In the genomic region with DNA sequence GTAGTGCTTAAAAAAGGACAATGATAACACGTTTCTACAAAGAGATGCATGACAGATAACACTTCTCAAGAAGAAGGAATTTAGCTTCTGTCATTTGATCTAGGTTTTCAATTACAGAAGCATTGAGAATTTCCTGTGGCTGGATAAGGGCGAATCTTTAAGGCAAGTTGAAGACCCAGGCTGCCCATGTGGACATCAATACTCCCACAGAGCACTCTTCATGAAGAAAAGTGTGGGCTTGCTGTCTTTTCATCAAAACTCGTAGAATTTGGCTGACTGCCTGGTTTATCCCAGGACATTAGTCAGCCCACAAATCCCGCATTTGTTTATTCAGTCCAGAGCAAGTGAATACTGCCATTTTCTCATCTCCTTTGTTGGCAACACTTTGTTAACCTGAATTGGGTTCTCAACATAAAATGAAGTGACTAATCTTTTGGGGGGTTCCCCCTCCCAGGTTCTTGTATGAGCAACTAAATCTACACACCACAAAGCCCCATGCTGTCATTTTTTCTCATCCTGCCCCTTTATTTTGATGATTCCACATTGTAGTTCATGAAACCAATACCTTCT, we compare ENCODE assay signal across 8 cellular contexts. TPM values are rescaled to one million over a fixed set of nuclear protein-coding genes. Genes with fewer than 3 reads are reported as not detected.
DNase-seq lines count a peak whose midpoint lies in the region; ATAC-seq, FAIRE-seq and TF ChIP-seq lines count a peak whose summit lies in the region.

No MANE protein-coding gene starts in this region.

- DNase-seq in GM19239 (ENCODE audit: insufficient read length, low spot score) (no peak), NCI-H2107 (lab: John Stamatoyannopoulos, UW) (peak; percentile 27), chondrocyte (ENCODE audit: low spot score) (no peak), sciatic nerve (ENCODE audit: low spot score) (no peak), left lobe of liver (ENCODE audit: low spot score) (no peak), GM12892 (ENCODE audit: insufficient read length) (no peak), immature natural killer cell (no peak)
- no peak for DNase-seq in effector CD8-positive, alpha-beta T cell (lab: John Stamatoyannopoulos, UW)

- intact Hi-C loops in sciatic nerve (cut with DNase I), result no loop called here

- no peak for TF ChIP-seq POLR2A in GM12892 (IDR thresholded peaks at IDR 0.05; ENCODE audit: low read depth, low read length)

- ATAC-seq in sciatic nerve, result peak; percentile 62
- ATAC-seq in left lobe of liver, result no peak

- H3K9me3 Mint-ChIP-seq in chondrocyte (ENCODE audit: low read depth) (no peaks in the 10 kb centered on the region), immature natural killer cell (no peaks in the 10 kb centered on the region)

- FAIRE-seq in GM19239 (lab: Jason Lieb, UNC) (peak; percentile 8), GM12892 (lab: Jason Lieb, UNC) (no peak)

- TF ChIP-seq CTCF in chondrocyte (IDR thresholded peaks at IDR 0.05), result no peak

- H3K27me3 Mint-ChIP-seq in chondrocyte (ENCODE audit: low read depth) (no peaks in the 10 kb centered on the region), immature natural killer cell (ENCODE audit: low read depth in 3 of 3) (peaks cover 0 to 5% (median 4%) of the 10 kb centered on the region in 3 donors)

- peaks cover 1% of the 10 kb centered on the region for H3K36me3 Mint-ChIP-seq in chondrocyte (ENCODE audit: low read depth)
- peaks cover 0 to 8% (median 6%) of the 10 kb centered on the region in 3 donors for H3K36me3 Mint-ChIP-seq in immature natural killer cell

- no peak overlapping the region for H3K4me3 Mint-ChIP-seq in chondrocyte (ENCODE audit: unreplicated experiment)
- H3K4me3 Mint-ChIP-seq in immature natural killer cell, result no peak overlapping the region

- H3K4me1 Mint-ChIP-seq in chondrocyte (ENCODE audit: low read depth), result peaks cover 46% of the 10 kb centered on the region
- peaks cover 14 to 18% of the 10 kb centered on the region in 2 donors for H3K4me1 Mint-ChIP-seq in immature natural killer cell

- H3K27ac Mint-ChIP-seq in chondrocyte (ENCODE audit: unreplicated experiment), result peak overlapping the region; percentile 87
- no peak overlapping the region for H3K27ac Mint-ChIP-seq in immature natural killer cell

RNA-seq across cellular contexts. Expression of a gene that starts 43.4 kb away (rescaled TPM):
- 247 to 252 TPM (median 247 TPM) in 3 replicates for total RNA-seq in chondrocyte
- 4.0 TPM for total RNA-seq in sciatic nerve
- total RNA-seq in left lobe of liver, result 0.93 TPM
- polyA plus RNA-seq in GM12892 (2012; ENCODE audit: missing spikeins), result 0.11 TPM
- under 1 TPM in 2 of 3 donors, not detected in 1; 0.40 to 0.50 TPM for polyA plus RNA-seq in immature natural killer cell

RNA-seq across cellular contexts. Expression of a gene that starts 57.9 kb away (rescaled TPM):
- 3.2 to 7.5 TPM (median 3.5 TPM) in 3 replicates for total RNA-seq in chondrocyte
- total RNA-seq in sciatic nerve, result 1.4 TPM
- not detected for total RNA-seq in left lobe of liver
- 0.49 TPM for polyA plus RNA-seq in GM12892 (2012; ENCODE audit: missing spikeins)
- polyA plus RNA-seq in immature natural killer cell, result under 1 TPM in 1 of 3 donors, not detected in 2; 0.55 TPM

RNA-seq across cellular contexts. Expression of a gene that starts 58.3 kb away (rescaled TPM):
- total RNA-seq in chondrocyte (20.7 to 31.7 TPM (median 21.2 TPM) in 3 replicates), sciatic nerve (1.5 TPM), left lobe of liver (0.55 TPM)
- 11.5 TPM for polyA plus RNA-seq in GM12892 (2012; ENCODE audit: missing spikeins)
- polyA plus RNA-seq in immature natural killer cell, result 1 to 10 TPM; 2.3 to 8.3 (median 2.6) TPM

Comparison
In these comparisons a context has a peak if more than half of its experiments do, and no peak if none do; other contexts are left out.
1. RNA of a gene that starts 43.4 kb away (total RNA-seq): 247 to 252 TPM in chondrocyte; 4.0 TPM in sciatic nerve (single experiment) and 0.93 TPM in left lobe of liver (single experiment); every median in the first group is over 10 times any median in the second.